ENCODE assay signal across 12 cellular contexts in the genomic region with DNA sequence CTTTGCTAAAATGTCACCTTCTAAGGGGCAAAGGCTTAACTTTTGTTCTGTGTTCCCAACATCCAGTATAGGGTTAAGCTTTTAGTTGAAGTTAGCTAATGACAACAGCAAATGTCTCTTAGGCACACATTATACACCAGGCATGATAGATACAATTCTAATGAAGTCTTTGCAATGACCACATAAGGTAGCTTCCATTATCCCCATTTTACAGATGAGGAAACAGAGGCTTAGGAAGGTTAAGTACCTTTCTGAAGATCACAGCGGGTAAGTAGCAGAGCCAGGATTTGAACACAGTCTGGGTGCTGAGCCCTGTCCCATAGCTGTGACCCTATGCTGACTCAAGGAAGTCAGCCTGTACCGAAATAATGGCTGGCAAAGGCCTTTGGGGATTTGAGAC. TPM values are rescaled to one million over a fixed set of nuclear protein-coding genes. Genes with fewer than 3 reads are reported as not detected.
DNase-seq lines count a peak whose midpoint lies in the region; ATAC-seq and TF ChIP-seq lines count a peak whose summit lies in the region.
"Had no signal": no experiment of that assay in that cellular context is flagged by ENCODE, and none has a peak within 500 bp of the region (broad histone marks: within the 10 kb centered on the region; RNA-seq: fewer than 3 reads in every experiment).

No MANE protein-coding gene starts in this region.

- H3K4me1 Mint-ChIP-seq in CD4-positive, alpha-beta T cell (ENCODE audit: low read depth) = peaks cover 50% of the 10 kb centered on the region
- H3K4me1 Mint-ChIP-seq in HFFc6 (ENCODE audit: low read depth) (peaks cover 30% of the 10 kb centered on the region), natural killer cell (peaks cover 39 to 53% of the 10 kb centered on the region in 2 donors)
- peaks cover 34% of the 10 kb centered on the region for H3K4me1 Mint-ChIP-seq in activated naive CD8-positive, alpha-beta T cell treated with anti-CD3 and anti-CD28 coated beads for 36 hours

- peak overlapping the region; percentile 93 for H3K4me3 Mint-ChIP-seq in CD4-positive, alpha-beta T cell
- H3K4me3 Mint-ChIP-seq in HFFc6 = peak overlapping the region; percentile 98
- peak overlapping the region; percentile 92 for H3K4me3 Mint-ChIP-seq in activated naive CD8-positive, alpha-beta T cell treated with anti-CD3 and anti-CD28 coated beads for 36 hours
- peak overlapping the region; percentile 96 for H3K4me3 Mint-ChIP-seq in natural killer cell

- H3K9me3 ChIP-seq in CD4-positive, alpha-beta T cell (ENCODE audit: control insufficient read depth, low read length) = no peaks in the 10 kb centered on the region
- H3K9me3 ChIP-seq: gastrocnemius medialis, stomach had no signal

- H3K27me3 Mint-ChIP-seq in CD4-positive, alpha-beta T cell = no peaks in the 10 kb centered on the region
- H3K27me3 Mint-ChIP-seq in HFFc6 (ENCODE audit: insufficient read depth) = no peaks in the 10 kb centered on the region; the same call in 1 of the 2 replicates
- H3K27me3 Mint-ChIP-seq in activated naive CD8-positive, alpha-beta T cell treated with anti-CD3 and anti-CD28 coated beads for 36 hours = no peaks in the 10 kb centered on the region
- H3K27me3 Mint-ChIP-seq in natural killer cell (ENCODE audit: low read depth in 2 of 2) = no peaks in the 10 kb centered on the region

- no peak overlapping the region for H3K27ac ChIP-seq in CD4-positive, alpha-beta T cell (ENCODE audit: low read depth, low read length)

- no peaks in the 10 kb centered on the region for H3K9me3 Mint-ChIP-seq in CD4-positive, alpha-beta T cell
- H3K9me3 Mint-ChIP-seq in HFFc6 = no peaks in the 10 kb centered on the region
- H3K9me3 Mint-ChIP-seq in activated naive CD8-positive, alpha-beta T cell treated with anti-CD3 and anti-CD28 coated beads for 36 hours = no peaks in the 10 kb centered on the region
- H3K9me3 Mint-ChIP-seq in natural killer cell = no peaks in the 10 kb centered on the region

- peak overlapping the region; percentile 87 for H3K27ac Mint-ChIP-seq in CD4-positive, alpha-beta T cell
- H3K27ac Mint-ChIP-seq in HFFc6 (peak overlapping the region; percentile 98), natural killer cell (peak overlapping the region; percentile 93)
- peak overlapping the region; percentile 30 for H3K27ac Mint-ChIP-seq in activated naive CD8-positive, alpha-beta T cell treated with anti-CD3 and anti-CD28 coated beads for 36 hours

- no peaks in the 10 kb centered on the region for H3K27me3 ChIP-seq in CD4-positive, alpha-beta T cell (ENCODE audit: control insufficient read depth, insufficient read depth, low read length)
- H3K27me3 ChIP-seq: gastrocnemius medialis, stomach had no signal

- intact Hi-C loops in CD4-positive, alpha-beta T cell (cut with DNase I, micrococcal nuclease) = loop anchor here in 1 of 2 experiments (10.0 kb wide), 1 partner anchor 266 kb away; a partner anchor contains a TSS
- intact Hi-C loops in natural killer cell (cut with micrococcal nuclease) = no loop called here

- in situ Hi-C loops in KBM-7 (cut with MboI; ENCODE audit: low pct_unique_long_range_greater_than_20kb, low sequenced_read_pairs) = no loop called here

- no peak for ATAC-seq in CD4-positive, alpha-beta T cell (ENCODE audit: poor library complexity)
- ATAC-seq in natural killer cell = no peak
- ATAC-seq: gastrocnemius medialis, left colon had no signal

- DNase-seq in CD4-positive, alpha-beta T cell = no peak
- DNase-seq in HFFc6 = no peak
- no peak for DNase-seq in activated naive CD8-positive, alpha-beta T cell treated with anti-CD3 and anti-CD28 coated beads for 36 hours
- DNase-seq in natural killer cell = no peak
- DNase-seq in GDM1 (lab: John Stamatoyannopoulos, UW) = no peak
- DNase-seq in KBM-7 = no peak
- no peak for DNase-seq in NCI-H748 treated with DMSO at 0.1 percent for 48 hours (lab: John Stamatoyannopoulos, UW)
- DNase-seq: activated gamma-delta T cell treated with Interleukin-2 at 50 U/mL for 16 hours, DMS53, gastrocnemius medialis, left colon, stomach had no signal

- CTCF ChIA-PET in CD4-positive, alpha-beta T cell (lab: Charles Lee) = no interaction called here

- POLR2A ChIA-PET in CD4-positive, alpha-beta T cell (lab: Charles Lee) = interaction anchor here (3.5 to 4.2 kb wide), 2 partner anchors 18 to 36 kb away, joined by 25 to 105 read pairs; a partner anchor contains a TSS

- H3K36me3 Mint-ChIP-seq in CD4-positive, alpha-beta T cell (ENCODE audit: low read depth) = peaks cover 80% of the 10 kb centered on the region
- H3K36me3 Mint-ChIP-seq in HFFc6 (ENCODE audit: low read depth) (peaks cover 55% of the 10 kb centered on the region), natural killer cell (peaks cover 14% of the 10 kb centered on the region)
- peaks cover 35% of the 10 kb centered on the region for H3K36me3 Mint-ChIP-seq in activated naive CD8-positive, alpha-beta T cell treated with anti-CD3 and anti-CD28 coated beads for 36 hours

- no peak for TF ChIP-seq CTCF in CD4-positive, alpha-beta T cell (IDR thresholded peaks at IDR 0.05)
- no peak for TF ChIP-seq CTCF in HFFc6 (IDR thresholded peaks at IDR 0.05)
- TF ChIP-seq CTCF in natural killer cell (IDR thresholded peaks at IDR 0.05) = no peak

RNA-seq across cellular contexts. Expression of a gene that starts 1.9 kb away (rescaled TPM):
- total RNA-seq in CD4-positive, alpha-beta T cell = 100 to 1,000 TPM; 147 to 153 TPM
- 100 to 1,000 TPM; 134 to 147 (median 146) TPM for total RNA-seq in HFFc6 (2021; fragmentation: NEBNext Ultra II Directional; extraction: Animal tissue kit (Norgen Biotek cat#: 25700))
- 100 to 1,000 TPM; 156 to 162 TPM for total RNA-seq in activated naive CD8-positive, alpha-beta T cell treated with anti-CD3 and anti-CD28 coated beads for 36 hours
- 100 to 1,000 TPM; 145 to 190 (median 187) TPM for total RNA-seq in natural killer cell

RNA-seq across cellular contexts. Expression of a gene that starts 2.2 kb away (rescaled TPM):
- total RNA-seq in CD4-positive, alpha-beta T cell = 10 to 100 TPM; 35.0 to 38.0 TPM
- total RNA-seq in HFFc6 (2021; fragmentation: NEBNext Ultra II Directional; extraction: Animal tissue kit (Norgen Biotek cat#: 25700)) = 100 to 1,000 TPM; 148 to 213 (median 180) TPM
- total RNA-seq in activated naive CD8-positive, alpha-beta T cell treated with anti-CD3 and anti-CD28 coated beads for 36 hours = 100 to 1,000 TPM; 201 to 214 TPM
- total RNA-seq in natural killer cell = 10 to 100 TPM; 55.3 to 60.6 (median 59.3) TPM

RNA-seq across cellular contexts. Expression of a gene that starts 28.0 kb away (rescaled TPM):
- 1 to 10 TPM; 4.8 to 5.3 TPM for total RNA-seq in CD4-positive, alpha-beta T cell
- 1 to 10 TPM; 4.5 to 8.6 (median 6.7) TPM for total RNA-seq in HFFc6 (2021; fragmentation: NEBNext Ultra II Directional; extraction: Animal tissue kit (Norgen Biotek cat#: 25700))
- 1 to 10 TPM; 5.9 to 9.1 TPM for total RNA-seq in activated naive CD8-positive, alpha-beta T cell treated with anti-CD3 and anti-CD28 coated beads for 36 hours
- 1 to 10 TPM; 5.3 to 6.6 (median 6.4) TPM for total RNA-seq in natural killer cell

RNA-seq across cellular contexts. Expression of a gene that starts 28.1 kb away (rescaled TPM):
- 10 to 100 TPM; 28.1 to 31.7 TPM for total RNA-seq in CD4-positive, alpha-beta T cell
- total RNA-seq in HFFc6 (2021; fragmentation: NEBNext Ultra II Directional; extraction: Animal tissue kit (Norgen Biotek cat#: 25700)) = 10 to 100 TPM; 26.7 to 34.0 (median 29.2) TPM
- 10 to 100 TPM; 70.0 to 70.1 TPM for total RNA-seq in activated naive CD8-positive, alpha-beta T cell treated with anti-CD3 and anti-CD28 coated beads for 36 hours
- 10 to 100 TPM; 54.0 to 61.6 (median 54.8) TPM for total RNA-seq in natural killer cell

RNA-seq across cellular contexts. Expression of a gene that starts 36.1 kb away (rescaled TPM):
- 10 to 100 TPM; 58.8 to 66.6 TPM for total RNA-seq in CD4-positive, alpha-beta T cell
- total RNA-seq in HFFc6 (2021; fragmentation: NEBNext Ultra II Directional; extraction: Animal tissue kit (Norgen Biotek cat#: 25700)) = 100 to 1,000 TPM; 233 to 281 (median 249) TPM
- total RNA-seq in activated naive CD8-positive, alpha-beta T cell treated with anti-CD3 and anti-CD28 coated beads for 36 hours = 100 to 1,000 TPM; 256 to 258 TPM
- 100 to 1,000 TPM; 161 to 184 (median 179) TPM for total RNA-seq in natural killer cell

Comparison
In these comparisons a context has a peak if more than half of its experiments do, and no peak if none do; other contexts are left out.
1. H3K27ac Mint-ChIP-seq: peak in every context shown above with its lines; median percentile 98 in HFFc6; 93 in natural killer cell; 87 in CD4-positive, alpha-beta T cell; 30 in activated naive CD8-positive, alpha-beta T cell treated with anti-CD3 and anti-CD28 coated beads for 36 hours.